Comparison of ENCODE assay signal across 8 cellular contexts in the genomic region with DNA sequence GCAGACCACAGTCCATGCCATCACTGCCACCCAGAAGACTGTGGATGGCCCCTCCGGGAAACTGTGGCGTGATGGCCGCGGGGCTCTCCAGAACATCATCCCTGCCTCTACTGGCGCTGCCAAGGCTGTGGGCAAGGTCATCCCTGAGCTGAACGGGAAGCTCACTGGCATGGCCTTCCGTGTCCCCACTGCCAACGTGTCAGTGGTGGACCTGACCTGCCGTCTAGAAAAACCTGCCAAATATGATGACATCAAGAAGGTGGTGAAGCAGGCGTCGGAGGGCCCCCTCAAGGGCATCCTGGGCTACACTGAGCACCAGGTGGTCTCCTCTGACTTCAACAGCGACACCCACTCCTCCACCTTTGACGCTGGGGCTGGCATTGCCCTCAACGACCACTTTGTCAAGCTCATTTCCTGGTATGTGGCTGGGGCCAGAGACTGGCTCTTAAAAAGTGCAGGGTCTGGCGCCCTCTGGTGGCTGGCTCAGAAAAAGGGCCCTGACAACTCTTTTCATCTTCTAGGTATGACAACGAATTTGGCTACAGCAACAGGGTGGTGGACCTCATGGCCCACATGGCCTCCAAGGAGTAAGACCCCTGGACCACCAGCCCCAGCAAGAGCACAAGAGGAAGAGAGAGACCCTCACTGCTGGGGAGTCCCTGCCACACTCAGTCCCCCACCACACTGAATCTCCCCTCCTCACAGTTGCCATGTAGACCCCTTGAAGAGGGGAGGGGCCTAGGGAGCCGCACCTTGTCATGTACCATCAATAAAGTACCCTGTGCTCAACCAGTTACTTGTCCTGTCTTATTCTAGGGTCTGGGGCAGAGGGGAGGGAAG. TPM values are rescaled to one million over a fixed set of nuclear protein-coding genes. Genes with fewer than 3 reads are reported as not detected.
DNase-seq lines count a peak whose midpoint lies in the region; ATAC-seq and TF ChIP-seq lines count a peak whose summit lies in the region.
"Not testable (repeated sequence)": the region's sequence is repeated elsewhere in the genome, so short reads cannot be mapped to it uniquely, and the experiment has no call there.

No MANE protein-coding gene starts in this region.

- peak overlapping the region; percentile 99 for H3K27ac Mint-ChIP-seq in activated CD8-positive, alpha-beta memory T cell treated with anti-CD3 and anti-CD28 coated beads, Interleukin-2, amount 10 ng/mL, durations not matched to agents 7 days and 5 days

- DNase-seq in GM03348 (ENCODE audit: low spot score) (peak; percentile 54), NAMALWA (ENCODE audit: low spot score) (peak; percentile 94), RKO (ENCODE audit: low spot score) (peak; percentile 85), colonic mucosa (peak; percentile 79)
- DNase-seq in activated CD8-positive, alpha-beta memory T cell treated with anti-CD3 and anti-CD28 coated beads, Interleukin-2, amount 10 ng/mL, durations not matched to agents 7 days and 5 days, result peak; percentile 93
- not testable (repeated sequence) for DNase-seq in kidney epithelial cell (ENCODE audit: low read depth); vagina (ENCODE audit: extremely low spot score in 2 of 2)

- not testable (repeated sequence) for H3K9me3 ChIP-seq in colonic mucosa; skeletal muscle tissue (ENCODE audit: control insufficient read depth in 3 of 3, low read length in 3 of 3); vagina

- intact Hi-C loops in colonic mucosa (cut with DNase I), result loop anchor here (5.0 kb wide), 1 partner anchor 115 kb away; no protein-coding TSS in a partner anchor
- intact Hi-C loops in vagina (cut with DNase I), result loop anchor here (5.0 kb wide), 1 partner anchor 115 kb away; no protein-coding TSS in a partner anchor

- TF ChIP-seq CTCF in colonic mucosa (IDR thresholded peaks at IDR 0.05), result peak; percentile 91
- peak; percentile 70 for TF ChIP-seq CTCF in kidney epithelial cell (IDR thresholded peaks at IDR 0.05; ENCODE audit: insufficient read depth, low read length, poor library complexity, severe bottlenecking)
- peak; percentile 66 to 82 (median 77) for TF ChIP-seq CTCF in vagina (IDR thresholded peaks at IDR 0.05)

- not testable (repeated sequence) for H3K27me3 ChIP-seq in colonic mucosa; kidney epithelial cell (ENCODE audit: control insufficient read depth, insufficient read depth, low read length); skeletal muscle tissue (ENCODE audit: control insufficient read depth in 3 of 3, insufficient read depth in 3 of 3, low read length in 3 of 3); vagina

- H3K4me1 ChIP-seq in colonic mucosa (peaks cover 38% of the 10 kb centered on the region), skeletal muscle tissue (ENCODE audit: control insufficient read depth in 3 of 3, insufficient read depth in 3 of 3, low read length in 3 of 3) (peaks cover 73 to 93% (median 81%) of the 10 kb centered on the region in 3 donors), vagina (peaks cover 61% of the 10 kb centered on the region)

- H3K36me3 ChIP-seq in colonic mucosa (peaks cover 15% of the 10 kb centered on the region), skeletal muscle tissue (ENCODE audit: control insufficient read depth in 3 of 3, insufficient read depth in 3 of 3, low read length in 3 of 3) (peaks cover 37 to 47% (median 44%) of the 10 kb centered on the region in 3 donors), vagina (peaks cover 0 to 32% of the 10 kb centered on the region in 2 donors)
- H3K36me3 ChIP-seq in kidney epithelial cell (ENCODE audit: control insufficient read depth, insufficient read depth, low read length), result not testable (repeated sequence)

- ATAC-seq in activated CD8-positive, alpha-beta memory T cell treated with anti-CD3 and anti-CD28 coated beads, Interleukin-2, amount 10 ng/mL, durations not matched to agents 7 days and 5 days, result not testable (repeated sequence)

- CTCF ChIA-PET in activated CD8-positive, alpha-beta memory T cell treated with anti-CD3 and anti-CD28 coated beads, Interleukin-2, amount 10 ng/mL, durations not matched to agents 7 days and 5 days (lab: Charles Lee), result interaction anchor here (0.6 to 9.6 kb wide), 39 partner anchors 9 to 335 kb away, joined by 3 to 140 read pairs (median 5); partner anchors contain the start of genes IFFO1, MLF2, MRPL51 and NOP2

- not testable (repeated sequence) for TF ChIP-seq POLR2A in vagina (IDR thresholded peaks at IDR 0.05)

- H3K9ac ChIP-seq in colonic mucosa (ENCODE audit: low read depth in 2 of 2, low read length in 2 of 2), result peak overlapping the region in 1 of 2 donors; percentile 38
- H3K9ac ChIP-seq in skeletal muscle tissue (ENCODE audit: low read depth in 1 of 3, low read length in 3 of 3), result peak overlapping the region; percentile 94 to 99 (median 98)

- H3K9me3 Mint-ChIP-seq in activated CD8-positive, alpha-beta memory T cell treated with anti-CD3 and anti-CD28 coated beads, Interleukin-2, amount 10 ng/mL, durations not matched to agents 7 days and 5 days (ENCODE audit: low read depth), result not testable (repeated sequence)

- peak overlapping the region; percentile 92 for H3K4me3 Mint-ChIP-seq in activated CD8-positive, alpha-beta memory T cell treated with anti-CD3 and anti-CD28 coated beads, Interleukin-2, amount 10 ng/mL, durations not matched to agents 7 days and 5 days

- H3K27ac ChIP-seq in colonic mucosa, result peak overlapping the region; percentile 65
- peak overlapping the region; percentile 97 for H3K27ac ChIP-seq in skeletal muscle tissue (ENCODE audit: low read depth, low read length)
- H3K27ac ChIP-seq in vagina, result peak overlapping the region; percentile 54

- not testable (repeated sequence) for H3K4me3 ChIP-seq in colonic mucosa; kidney epithelial cell (ENCODE audit: low read depth, low read length); vagina
- H3K4me3 ChIP-seq in skeletal muscle tissue (ENCODE audit: low read length in 3 of 3), result peak overlapping the region in 2 of 3 donors; percentile 96

- H3K4me1 Mint-ChIP-seq in activated CD8-positive, alpha-beta memory T cell treated with anti-CD3 and anti-CD28 coated beads, Interleukin-2, amount 10 ng/mL, durations not matched to agents 7 days and 5 days, result peaks cover 58% of the 10 kb centered on the region

- not testable (repeated sequence) for H3K27me3 Mint-ChIP-seq in activated CD8-positive, alpha-beta memory T cell treated with anti-CD3 and anti-CD28 coated beads, Interleukin-2, amount 10 ng/mL, durations not matched to agents 7 days and 5 days

- H3K36me3 Mint-ChIP-seq in activated CD8-positive, alpha-beta memory T cell treated with anti-CD3 and anti-CD28 coated beads, Interleukin-2, amount 10 ng/mL, durations not matched to agents 7 days and 5 days, result peaks cover 48% of the 10 kb centered on the region

RNA-seq across cellular contexts. Expression of gene GAPDH, which starts 3.5 kb away (rescaled TPM):
- 1,000 to 10,000 TPM; 5,133 to 5,396 TPM for total RNA-seq in activated CD8-positive, alpha-beta memory T cell treated with anti-CD3 and anti-CD28 coated beads, Interleukin-2, amount 10 ng/mL, durations not matched to agents 7 days and 5 days
- 1,000 to 10,000 TPM; 3,442 to 3,768 TPM for total RNA-seq in colonic mucosa
- total RNA-seq in kidney epithelial cell, result 3,951 and 4,700 TPM in 2 replicates
- 5,507 TPM for total RNA-seq in skeletal muscle tissue
- total RNA-seq in vagina, result 2,297 TPM

RNA-seq across cellular contexts. Expression of gene IFFO1, which starts 18.0 kb away (rescaled TPM):
- total RNA-seq in activated CD8-positive, alpha-beta memory T cell treated with anti-CD3 and anti-CD28 coated beads, Interleukin-2, amount 10 ng/mL, durations not matched to agents 7 days and 5 days, result 10 to 100 TPM; 29.3 to 30.0 TPM
- 1 to 10 TPM; 2.5 to 4.1 TPM for total RNA-seq in colonic mucosa
- 9.9 and 12.4 TPM in 2 replicates for total RNA-seq in kidney epithelial cell
- 8.9 TPM for total RNA-seq in skeletal muscle tissue
- 21.1 TPM for total RNA-seq in vagina

RNA-seq across cellular contexts. Expression of gene NOP2, which starts 30.3 kb away (rescaled TPM):
- 100 to 1,000 TPM in 1 of 2 experiments, 10 to 100 TPM in 1; 76.7 to 117 TPM for total RNA-seq in activated CD8-positive, alpha-beta memory T cell treated with anti-CD3 and anti-CD28 coated beads, Interleukin-2, amount 10 ng/mL, durations not matched to agents 7 days and 5 days
- total RNA-seq in colonic mucosa (10 to 100 TPM; 19.1 to 39.6 TPM), kidney epithelial cell (52.4 and 62.2 TPM in 2 replicates), skeletal muscle tissue (6.3 TPM), vagina (43.0 TPM)

RNA-seq across cellular contexts. Expression of gene NCAPD2, which starts 43.9 kb away (rescaled TPM):
- total RNA-seq in activated CD8-positive, alpha-beta memory T cell treated with anti-CD3 and anti-CD28 coated beads, Interleukin-2, amount 10 ng/mL, durations not matched to agents 7 days and 5 days, result 100 to 1,000 TPM; 173 to 200 TPM
- 10 to 100 TPM; 35.9 to 94.1 TPM for total RNA-seq in colonic mucosa
- 62.3 and 98.0 TPM in 2 replicates for total RNA-seq in kidney epithelial cell
- 23.0 TPM for total RNA-seq in skeletal muscle tissue
- 25.5 TPM for total RNA-seq in vagina

RNA-seq across cellular contexts. Expression of gene MRPL51, which starts 44.7 kb away (rescaled TPM):
- total RNA-seq in activated CD8-positive, alpha-beta memory T cell treated with anti-CD3 and anti-CD28 coated beads, Interleukin-2, amount 10 ng/mL, durations not matched to agents 7 days and 5 days, result 100 to 1,000 TPM; 191 to 271 TPM
- total RNA-seq in colonic mucosa, result 100 to 1,000 TPM; 132 to 220 TPM
- 63.7 and 78.3 TPM in 2 replicates for total RNA-seq in kidney epithelial cell
- total RNA-seq in skeletal muscle tissue, result 141 TPM
- 23.1 TPM for total RNA-seq in vagina
